Comparison of ENCODE assay signal across 8 cellular contexts in genomic region chrX:150848914-150849365, GRCh38. TPM values are rescaled to one million over a fixed set of nuclear protein-coding genes. Genes with fewer than 3 reads are reported as not detected.
DNase-seq lines count a peak whose midpoint lies in the region; ATAC-seq and TF ChIP-seq lines count a peak whose summit lies in the region.
"Had no signal": no experiment of that assay in that cellular context is flagged by ENCODE, and none has a peak within 500 bp of the region (broad histone marks: within the 10 kb centered on the region; RNA-seq: fewer than 3 reads in every experiment).

No MANE protein-coding gene starts in this region.

- no peak overlapping the region for H3K4me3 Mint-ChIP-seq in GM23338
- no peak overlapping the region for H3K4me3 Mint-ChIP-seq in activated CD4-positive, alpha-beta memory T cell treated with anti-CD3 and anti-CD28 coated beads, Interleukin-2, amount 10 ng/mL, durations not matched to agents 7 days and 5 days
- no peak overlapping the region for H3K4me3 Mint-ChIP-seq in activated naive CD4-positive, alpha-beta T cell treated with anti-CD3 and anti-CD28 coated beads, Interleukin-2, amount 10 ng/mL, durations not matched to agents 7 days and 5 days

- no peaks in the 10 kb centered on the region for H3K4me1 ChIP-seq in GM23338 (ENCODE audit: insufficient read depth)

- no peaks in the 10 kb centered on the region for H3F3A ChIP-seq in GM23338 (replicated peaks; ENCODE audit: low read depth)

- no peak for ATAC-seq in GM23338
- no peak for ATAC-seq in GM21528 (IDR thresholded peaks at IDR 0.05; ENCODE audit: low FRiP score, unreplicated experiment)

- no peaks in the 10 kb centered on the region for H3K36me3 ChIP-seq in GM23338 (ENCODE audit: insufficient read depth)

- peaks cover 2% of the 10 kb centered on the region for H3K27me3 Mint-ChIP-seq in GM23338 (ENCODE audit: insufficient read depth, low read depth, poor library complexity)
- no peaks in the 10 kb centered on the region for H3K27me3 Mint-ChIP-seq in activated CD4-positive, alpha-beta memory T cell treated with anti-CD3 and anti-CD28 coated beads, Interleukin-2, amount 10 ng/mL, durations not matched to agents 7 days and 5 days
- no peaks in the 10 kb centered on the region for H3K27me3 Mint-ChIP-seq in activated naive CD4-positive, alpha-beta T cell treated with anti-CD3 and anti-CD28 coated beads, Interleukin-2, amount 10 ng/mL, durations not matched to agents 7 days and 5 days

- CTCF ChIA-PET in activated CD4-positive, alpha-beta memory T cell treated with anti-CD3 and anti-CD28 coated beads, Interleukin-2, amount 10 ng/mL, durations not matched to agents 7 days and 5 days (lab: Charles Lee) = no interaction called here
- CTCF ChIA-PET in activated naive CD4-positive, alpha-beta T cell treated with anti-CD3 and anti-CD28 coated beads, Interleukin-2, amount 10 ng/mL, durations not matched to agents 7 days and 5 days (lab: Charles Lee) = no interaction called here

- H3K27ac Mint-ChIP-seq in GM23338 = peak overlapping the region; percentile 69
- no peak overlapping the region for H3K27ac Mint-ChIP-seq in activated CD4-positive, alpha-beta memory T cell treated with anti-CD3 and anti-CD28 coated beads, Interleukin-2, amount 10 ng/mL, durations not matched to agents 7 days and 5 days
- H3K27ac Mint-ChIP-seq in activated naive CD4-positive, alpha-beta T cell treated with anti-CD3 and anti-CD28 coated beads, Interleukin-2, amount 10 ng/mL, durations not matched to agents 7 days and 5 days = no peak overlapping the region

- intact Hi-C loops in posterior cingulate gyrus (cut with DNase I) = no loop called here

- no peak for DNase-seq in GM23338 (ENCODE audit: low spot score)
- DNase-seq in NCI-H1930 (lab: John Stamatoyannopoulos, UW) = peak; percentile 26 to 65
- DNase-seq in activated CD4-positive, alpha-beta memory T cell treated with anti-CD3 and anti-CD28 coated beads, Interleukin-2, amount 10 ng/mL, durations not matched to agents 7 days and 5 days = peak; percentile 15
- DNase-seq in renal cortical epithelial cell (ENCODE audit: low read depth) = peak; percentile 21
- DNase-seq in activated naive CD4-positive, alpha-beta T cell treated with anti-CD3 and anti-CD28 coated beads, Interleukin-2, amount 10 ng/mL, durations not matched to agents 7 days and 5 days = no peak
- no peak for DNase-seq in posterior cingulate gyrus
- DNase-seq: activated CD8-positive, alpha-beta memory T cell treated with anti-CD3 and anti-CD28 coated beads, Interleukin-2, amount 50 U/mL, for 48 hours had no signal

- POLR2A ChIA-PET in activated CD4-positive, alpha-beta memory T cell treated with anti-CD3 and anti-CD28 coated beads, Interleukin-2, amount 10 ng/mL, durations not matched to agents 7 days and 5 days (lab: Charles Lee) = no interaction called here

- H3K27ac ChIP-seq in GM23338 (ENCODE audit: low read depth) = no peak overlapping the region

- peaks cover 3% of the 10 kb centered on the region; the same call in 1 of the 3 replicates for H3K36me3 Mint-ChIP-seq in GM23338 (ENCODE audit: low read depth)
- H3K36me3 Mint-ChIP-seq in activated CD4-positive, alpha-beta memory T cell treated with anti-CD3 and anti-CD28 coated beads, Interleukin-2, amount 10 ng/mL, durations not matched to agents 7 days and 5 days (ENCODE audit: low read depth) = peaks cover 3% of the 10 kb centered on the region
- no peaks in the 10 kb centered on the region for H3K36me3 Mint-ChIP-seq in activated naive CD4-positive, alpha-beta T cell treated with anti-CD3 and anti-CD28 coated beads, Interleukin-2, amount 10 ng/mL, durations not matched to agents 7 days and 5 days

- no peaks in the 10 kb centered on the region; the same call in 1 of the 2 replicates for H3K79me2 ChIP-seq in GM23338 (replicated peaks; ENCODE audit: insufficient read depth)

- H3K4me2 ChIP-seq in GM23338 = no peak overlapping the region

- H4K20me1 ChIP-seq in GM23338 (replicated peaks; ENCODE audit: insufficient read depth) = no peaks in the 10 kb centered on the region

- TF ChIP-seq CTCF in GM23338 (conservative IDR thresholded peaks at IDR 0.05; ENCODE audit: low read depth in 2 of 2) = no peak

- H3K9me3 Mint-ChIP-seq in GM23338 = no peaks in the 10 kb centered on the region
- H3K9me3 Mint-ChIP-seq in activated CD4-positive, alpha-beta memory T cell treated with anti-CD3 and anti-CD28 coated beads, Interleukin-2, amount 10 ng/mL, durations not matched to agents 7 days and 5 days = no peaks in the 10 kb centered on the region
- no peaks in the 10 kb centered on the region for H3K9me3 Mint-ChIP-seq in activated naive CD4-positive, alpha-beta T cell treated with anti-CD3 and anti-CD28 coated beads, Interleukin-2, amount 10 ng/mL, durations not matched to agents 7 days and 5 days

- H3K4me1 Mint-ChIP-seq in GM23338 = peaks cover 7% of the 10 kb centered on the region; the same call in 2 of the 3 replicates
- peaks cover 12% of the 10 kb centered on the region for H3K4me1 Mint-ChIP-seq in activated CD4-positive, alpha-beta memory T cell treated with anti-CD3 and anti-CD28 coated beads, Interleukin-2, amount 10 ng/mL, durations not matched to agents 7 days and 5 days
- H3K4me1 Mint-ChIP-seq in activated naive CD4-positive, alpha-beta T cell treated with anti-CD3 and anti-CD28 coated beads, Interleukin-2, amount 10 ng/mL, durations not matched to agents 7 days and 5 days = peaks cover 5% of the 10 kb centered on the region

- H3K4me3 ChIP-seq in GM23338 = no peak overlapping the region

- H3K27me3 ChIP-seq in GM23338 (ENCODE audit: insufficient read depth) = no peaks in the 10 kb centered on the region

- H3K9me2 ChIP-seq in GM23338 (ENCODE audit: insufficient read depth) = no peaks in the 10 kb centered on the region

- H2AFZ ChIP-seq in GM23338 = no peak overlapping the region

TF ChIP-seq in GM23338, 12 proteins besides CTCF, POLR2A, EP300 and RAD21 (continues in another document):
- no peak for TF ChIP-seq ETS1 (IDR thresholded peaks at IDR 0.05)

RNA-seq across cellular contexts. Expression of gene CD99L2, which starts 49.5 kb away (rescaled TPM):
- total RNA-seq in GM23338 (2014; rRNA removed; shearing (Covaris generic)) = 6.4 and 7.2 TPM in 2 replicates
- 2.3 and 2.6 TPM in 2 replicates for polyA plus RNA-seq in GM23338 (2016; fragmentation: Nextera tagmentation; extraction: Ambion mirVana)
- 10 to 100 TPM; 16.6 to 17.0 TPM for total RNA-seq in activated CD4-positive, alpha-beta memory T cell treated with anti-CD3 and anti-CD28 coated beads, Interleukin-2, amount 10 ng/mL, durations not matched to agents 7 days and 5 days
- total RNA-seq in renal cortical epithelial cell = 16.7 and 47.5 TPM in 2 replicates

Comparison
In these comparisons a context has a peak if more than half of its experiments do, and no peak if none do; other contexts are left out.
1. DNase-seq: peak in NCI-H1930 (2 of 2), activated CD4-positive, alpha-beta memory T cell treated with anti-CD3 and anti-CD28 coated beads, Interleukin-2, amount 10 ng/mL, durations not matched to agents 7 days and 5 days (single experiment) and renal cortical epithelial cell (single experiment); none in GM23338 (single experiment), activated naive CD4-positive, alpha-beta T cell treated with anti-CD3 and anti-CD28 coated beads, Interleukin-2, amount 10 ng/mL, durations not matched to agents 7 days and 5 days (single experiment) and posterior cingulate gyrus (0 of 10).